14 cellular contexts compared by ENCODE assay signal in genomic region chr17:27603870-27604794, GRCh38.
"Had no signal": no experiment of that assay in that cellular context is flagged by ENCODE, and none has a peak within 500 bp of the region (broad histone marks: within the 10 kb centered on the region; RNA-seq: fewer than 3 reads in every experiment).

No MANE protein-coding gene starts in this region.

- H3K27me3 Mint-ChIP-seq: activated naive CD8-positive, alpha-beta T cell treated with anti-CD3 and anti-CD28 coated beads for 36 hours; activated T-cell treated with anti-CD3 and anti-CD28 coated beads, Interleukin-2, amount 50 U/mL, for 24 hours; activated T-helper 17 cell treated with anti-CD3 and anti-CD28 coated beads, Interleukin-2, amount 50 U/mL, for 72 hours; naive B cell; progenitor cell of endocrine pancreas had no signal

- H3K4me1 ChIP-seq: thyroid gland, vagina had no signal

- H3K27ac Mint-ChIP-seq: activated naive CD8-positive, alpha-beta T cell treated with anti-CD3 and anti-CD28 coated beads for 36 hours; activated T-cell treated with anti-CD3 and anti-CD28 coated beads, Interleukin-2, amount 50 U/mL, for 24 hours; activated T-helper 17 cell treated with anti-CD3 and anti-CD28 coated beads, Interleukin-2, amount 50 U/mL, for 72 hours; progenitor cell of endocrine pancreas; WTC11 had no signal

- H3K9me3 Mint-ChIP-seq: activated naive CD8-positive, alpha-beta T cell treated with anti-CD3 and anti-CD28 coated beads for 36 hours; activated T-cell treated with anti-CD3 and anti-CD28 coated beads, Interleukin-2, amount 50 U/mL, for 24 hours; activated T-helper 17 cell treated with anti-CD3 and anti-CD28 coated beads, Interleukin-2, amount 50 U/mL, for 72 hours; naive B cell; neural crest cell; WTC11 had no signal

- H3K4me3 Mint-ChIP-seq: activated naive CD8-positive, alpha-beta T cell treated with anti-CD3 and anti-CD28 coated beads for 36 hours; activated T-cell treated with anti-CD3 and anti-CD28 coated beads, Interleukin-2, amount 50 U/mL, for 24 hours; activated T-helper 17 cell treated with anti-CD3 and anti-CD28 coated beads, Interleukin-2, amount 50 U/mL, for 72 hours; naive B cell; neural crest cell; WTC11 had no signal

- H3K36me3 Mint-ChIP-seq: naive B cell had no signal

- H3K9me3 ChIP-seq: heart left ventricle, lower lobe of right lung, spleen, thyroid gland, vagina had no signal

- H3K4me3 ChIP-seq: heart left ventricle, lower lobe of right lung, spleen, thyroid gland, vagina had no signal

- H3K27me3 ChIP-seq: heart left ventricle, spleen, thyroid gland, vagina had no signal

- H3K27ac ChIP-seq: epithelial cell of prostate, heart left ventricle, lower lobe of right lung, thyroid gland, vagina had no signal

- DNase-seq: cortex of kidney had no signal
